Comparison of ENCODE assay signal across 18 cellular contexts in genomic region chr3:120461416-120461815, GRCh38. TPM values are rescaled to one million over a fixed set of nuclear protein-coding genes. Genes with fewer than 3 reads are reported as not detected.
DNase-seq lines count a peak whose midpoint lies in the region; ATAC-seq and TF ChIP-seq lines count a peak whose summit lies in the region.
"Had no signal": no experiment of that assay in that cellular context is flagged by ENCODE, and none has a peak within 500 bp of the region (broad histone marks: within the 10 kb centered on the region; RNA-seq: fewer than 3 reads in every experiment).

No MANE protein-coding gene starts in this region.

- 90% methylated on average over 3 of the region's 3 CpGs for WGBS in prostate gland

- H3K27ac ChIP-seq in BLaER1 treated with 17β-estradiol and CSF1 and Interleukin-3, amounts not matched to agents 10 nM and 100 nM, result no peak overlapping the region
- H3K27ac ChIP-seq in prostate gland, result no peak overlapping the region
- H3K27ac ChIP-seq in uterus, result no peak overlapping the region
- H3K27ac ChIP-seq: C4-2B, RWPE1 had no signal

- no peak overlapping the region for H3K9ac ChIP-seq in BLaER1 treated with 17β-estradiol and CSF1 and Interleukin-3, amounts not matched to agents 10 nM and 100 nM

- H3K36me3 ChIP-seq in BLaER1 treated with 17β-estradiol and CSF1 and Interleukin-3, amounts not matched to agents 10 nM and 100 nM, result no peaks in the 10 kb centered on the region
- H3K36me3 ChIP-seq in prostate gland (no peaks in the 10 kb centered on the region), uterus (no peaks in the 10 kb centered on the region)

- TF ChIP-seq POLR2A in prostate gland (IDR thresholded peaks at IDR 0.05), result no peak
- TF ChIP-seq POLR2A in uterus (IDR thresholded peaks at IDR 0.05), result no peak

- no peak for ATAC-seq in HG02970 (IDR thresholded peaks at IDR 0.05; ENCODE audit: low FRiP score, unreplicated experiment)

- peak overlapping the region in 7 of 11 experiments; percentile 1 to 49 (median 19); a peak in 10 of 22 replicates for H3K4me2 ChIP-seq in BLaER1 treated with 17β-estradiol and CSF1 and Interleukin-3, amounts not matched to agents 10 nM and 100 nM

- DNase-seq in HCEC 1CT (peak; percentile 29), RPMI8226 (peak; percentile 15), fibroblast of mammary gland (ENCODE audit: low read depth) (peak; percentile 57), prostate gland (ENCODE audit: low spot score) (no peak), uterus (no peak), retina (no peak)
- DNase-seq: Kasumi-1; MV-4-11; NCI-H1417; NCI-H187 treated with DMSO at 0.1 percent for 48 hours; NCI-H526 treated with DMSO at 0.1 percent for 48 hours; NK-92 treated with Interleukin-12 subunit alpha and Interleukin-12 subunit beta, amount 100 ng/mL, for 24 hours; SW 1271 had no signal

- H4K20me1 ChIP-seq in BLaER1 treated with 17β-estradiol and CSF1 and Interleukin-3, amounts not matched to agents 10 nM and 100 nM, result no peaks in the 10 kb centered on the region

- H3K9me3 ChIP-seq in BLaER1 treated with 17β-estradiol and CSF1 and Interleukin-3, amounts not matched to agents 10 nM and 100 nM (replicated peaks in 1 of 11), result no peaks in the 10 kb centered on the region
- H3K9me3 ChIP-seq in prostate gland (no peaks in the 10 kb centered on the region), uterus (no peaks in the 10 kb centered on the region)

- TF ChIP-seq CTCF in fibroblast of mammary gland (conservative IDR thresholded peaks at IDR 0.05; ENCODE audit: control insufficient read depth, insufficient read depth, low read depth, low read length), result no peak
- no peak for TF ChIP-seq CTCF in prostate gland (IDR thresholded peaks at IDR 0.05)
- TF ChIP-seq CTCF in uterus (IDR thresholded peaks at IDR 0.05), result no peak

- H3K4me3 ChIP-seq in BLaER1 treated with 17β-estradiol and CSF1 and Interleukin-3, amounts not matched to agents 10 nM and 100 nM, result no peak overlapping the region
- no peak overlapping the region for H3K4me3 ChIP-seq in fibroblast of mammary gland (ENCODE audit: control insufficient read depth, low read depth, low read length)
- H3K4me3 ChIP-seq in prostate gland, result no peak overlapping the region
- H3K4me3 ChIP-seq in uterus, result no peak overlapping the region

- no peaks in the 10 kb centered on the region for H3K27me3 ChIP-seq in BLaER1 treated with 17β-estradiol and CSF1 and Interleukin-3, amounts not matched to agents 10 nM and 100 nM
- no peaks in the 10 kb centered on the region for H3K27me3 ChIP-seq in prostate gland (replicated peaks; ENCODE audit: insufficient read depth)
- no peaks in the 10 kb centered on the region for H3K27me3 ChIP-seq in uterus

- intact Hi-C loops in prostate gland (cut with DNase I), result no loop called here
- intact Hi-C loops in uterus (cut with DNase I; ENCODE audit: low total_unique reads), result no loop called here

- H3K4me1 ChIP-seq in BLaER1 treated with 17β-estradiol and CSF1 and Interleukin-3, amounts not matched to agents 10 nM and 100 nM, result peaks cover 9 to 18% (median 10%) of the 10 kb centered on the region in 10 experiments; a peak in 15 of 20 replicates
- no peaks in the 10 kb centered on the region for H3K4me1 ChIP-seq in prostate gland (replicated peaks)
- H3K4me1 ChIP-seq in uterus, result no peaks in the 10 kb centered on the region

RNA-seq across cellular contexts. Expression of gene FSTL1, which starts 10.6 kb away (rescaled TPM):
- 100 to 1,000 TPM; 212 to 265 TPM for total RNA-seq in prostate gland
- 1,000 to 10,000 TPM in 1 of 4 donors, 100 to 1,000 TPM in 3; 311 to 1,355 (median 418) TPM for total RNA-seq in uterus
- total RNA-seq: HT-29 had no signal

Comparison
In these comparisons a context has a peak if more than half of its experiments do, and no peak if none do; other contexts are left out.
1. DNase-seq: peak in HCEC 1CT (single experiment), RPMI8226 (single experiment) and fibroblast of mammary gland (single experiment); none in prostate gland (single experiment), uterus (0 of 2) and retina (single experiment).